ENCODE assay signal across 9 cellular contexts in genomic region chr1:207084701-207085180, GRCh38. TPM values are rescaled to one million over a fixed set of nuclear protein-coding genes. Genes with fewer than 3 reads are reported as not detected.
A peak's percentile ranks its signal among the peaks of the same experiment; 100 is the strongest.
DNase-seq lines count a peak whose midpoint lies in the region; ATAC-seq and TF ChIP-seq lines count a peak whose summit lies in the region.
"Had no signal": no experiment of that assay in that cellular context is flagged by ENCODE, and none has a peak within 500 bp of the region (broad histone marks: within the 10 kb centered on the region; RNA-seq: fewer than 3 reads in every experiment).

No MANE protein-coding gene starts in this region.

- no peak overlapping the region for H3K27ac Mint-ChIP-seq in T-helper 2 cell treated with Interferon-gamma antibody and Interleukin-4, amounts not matched to agents 5 μg/mL and 100 μg/mL, for 36 hours
- H3K27ac Mint-ChIP-seq in MCF 10A (ENCODE audit: low read depth, unreplicated experiment) = no peak overlapping the region

- no TSS peak for BruUV-seq in MCF 10A (replicated peaks; lab: Mats Ljungman, UMichigan)

- no peaks in the 10 kb centered on the region for H3K9me3 Mint-ChIP-seq in T-helper 2 cell treated with Interferon-gamma antibody and Interleukin-4, amounts not matched to agents 5 μg/mL and 100 μg/mL, for 36 hours
- H3K9me3 Mint-ChIP-seq in MCF 10A (ENCODE audit: unreplicated experiment) = no peaks in the 10 kb centered on the region

- intact Hi-C loops in MCF 10A (cut with micrococcal nuclease) = loop anchor here (1.0 to 10.0 kb wide), 5 partner anchors 97 to 590 kb away; no protein-coding TSS in a partner anchor

- no peaks in the 10 kb centered on the region for H3K36me3 Mint-ChIP-seq in T-helper 2 cell treated with Interferon-gamma antibody and Interleukin-4, amounts not matched to agents 5 μg/mL and 100 μg/mL, for 36 hours (ENCODE audit: low read depth)
- no peaks in the 10 kb centered on the region for H3K36me3 Mint-ChIP-seq in MCF 10A (ENCODE audit: insufficient read depth, unreplicated experiment)

- no peak overlapping the region for H3K4me3 Mint-ChIP-seq in T-helper 2 cell treated with Interferon-gamma antibody and Interleukin-4, amounts not matched to agents 5 μg/mL and 100 μg/mL, for 36 hours
- no peak overlapping the region for H3K4me3 Mint-ChIP-seq in MCF 10A (ENCODE audit: unreplicated experiment)

- peak; percentile 74 for DNase-seq in CMK (ENCODE audit: low read depth)
- peak; percentile 64 for DNase-seq in NCI-H1048 (lab: John Stamatoyannopoulos, UW)
- peak; percentile 43 for DNase-seq in T-helper 2 cell treated with Interferon-gamma antibody and Interleukin-4, amounts not matched to agents 5 μg/mL and 100 μg/mL, for 36 hours (ENCODE audit: low spot score)
- peak; percentile 90 for DNase-seq in MCF 10A (ENCODE audit: unreplicated experiment)
- peak; percentile 89 for DNase-seq in islet precursor cell
- DNase-seq in stimulated activated CD4-positive, alpha-beta T cell treated with anti-CD3 and anti-CD28 coated beads, Interleukin-2, amount 100 ng/mL, for 4 hours (ENCODE audit: low read depth) = peak; percentile 49

- H3K27me3 Mint-ChIP-seq in T-helper 2 cell treated with Interferon-gamma antibody and Interleukin-4, amounts not matched to agents 5 μg/mL and 100 μg/mL, for 36 hours (ENCODE audit: low read depth) = peaks cover 21% of the 10 kb centered on the region
- peaks cover 21% of the 10 kb centered on the region for H3K27me3 Mint-ChIP-seq in MCF 10A (ENCODE audit: insufficient read depth, unreplicated experiment)

- CTCF ChIA-PET in MCF 10A (lab: Yijun Ruan, JAX) = interaction anchor here (0.5 to 12.6 kb wide), 64 partner anchors 11 to 535 kb away, joined by 3 to 221 read pairs (median 4); partner anchors contain the start of genes C1orf116, C4BPA and YOD1

- peaks cover 22% of the 10 kb centered on the region for H3K4me1 Mint-ChIP-seq in T-helper 2 cell treated with Interferon-gamma antibody and Interleukin-4, amounts not matched to agents 5 μg/mL and 100 μg/mL, for 36 hours (ENCODE audit: low read depth)
- peaks cover 6% of the 10 kb centered on the region for H3K4me1 Mint-ChIP-seq in MCF 10A (ENCODE audit: insufficient read depth, unreplicated experiment)

- peak; percentile 92 for TF ChIP-seq CTCF in MCF 10A (IDR thresholded peaks at IDR 0.05; ENCODE audit: unreplicated experiment)

- POLR2A ChIA-PET in MCF 10A (lab: Yijun Ruan, JAX) = interaction anchor here (0.6 to 4.6 kb wide), 8 partner anchors 10 to 321 kb away, joined by 3 to 22 read pairs (median 4); partner anchors contain the start of genes CD55 and PFKFB2

- ATAC-seq in GM21360 (IDR thresholded peaks at IDR 0.05; ENCODE audit: unreplicated experiment) = peak; percentile 55
- ATAC-seq in GM19467 (IDR thresholded peaks at IDR 0.05; ENCODE audit: unreplicated experiment) = no peak

RNA-seq across cellular contexts. Expression of gene C4BPB, which starts 3.9 kb away (rescaled TPM):
- total RNA-seq in MCF 10A (2022) = not detected in 2 replicates

RNA-seq across cellular contexts. Expression of gene C4BPA, which starts 19.3 kb away (rescaled TPM):
- total RNA-seq in MCF 10A (2022) = not detected in 2 replicates
- total RNA-seq: T-helper 1 cell treated with Interleukin-12 subunit alpha and Interleukin-12 subunit beta and Interleukin-4 antibody, amounts not matched to agents 30 ng/mL and 1 ng/mL, for 36 hours had no signal

RNA-seq across cellular contexts. Expression of gene PFKFB2, which starts 31.7 kb away (rescaled TPM):
- 21.1 and 22.0 TPM in 2 replicates for total RNA-seq in MCF 10A (2022)

RNA-seq across cellular contexts. Expression of gene YOD1, which starts 33.7 kb away (rescaled TPM):
- 19.2 and 24.2 TPM in 2 replicates for total RNA-seq in MCF 10A (2022)

RNA-seq across cellular contexts. Expression of gene C1orf116, which starts 52.2 kb away (rescaled TPM):
- 35.4 and 35.5 TPM in 2 replicates for total RNA-seq in MCF 10A (2022)
- total RNA-seq: T-helper 1 cell treated with Interleukin-12 subunit alpha and Interleukin-12 subunit beta and Interleukin-4 antibody, amounts not matched to agents 30 ng/mL and 1 ng/mL, for 36 hours had no signal
